ENCODE assay signal across 15 cellular contexts in genomic region chr17:58387834-58388233, GRCh38. TPM values are rescaled to one million over a fixed set of nuclear protein-coding genes. Genes with fewer than 3 reads are reported as not detected.
DNase-seq lines count a peak whose midpoint lies in the region; ATAC-seq, FAIRE-seq and TF ChIP-seq lines count a peak whose summit lies in the region.
"Had no signal": no experiment of that assay in that cellular context is flagged by ENCODE, and none has a peak within 500 bp of the region (broad histone marks: within the 10 kb centered on the region; RNA-seq: fewer than 3 reads in every experiment).

No MANE protein-coding gene starts in this region.

- H3K4me2 ChIP-seq in Loucy (ENCODE audit: low read depth, low read length, poor library complexity, severe bottlenecking) (peak overlapping the region; percentile 91), H1 (ENCODE audit: insufficient read depth in 1 of 2, low read depth in 2 of 2, low read length in 2 of 2) (peak overlapping the region in 1 of 2 experiments; percentile 57; a peak in 1 of 4 replicates)

- no peaks in the 10 kb centered on the region for H3K79me1 ChIP-seq in H1 (ENCODE audit: low read depth, low read length)

- H2BK5ac ChIP-seq in H1 (ENCODE audit: low read depth, low read length), result peak overlapping the region; percentile 2; the same call in 1 of the 2 replicates

- TF ChIP-seq CTCF in Loucy (conservative IDR thresholded peaks at IDR 0.05; ENCODE audit: low read length) (no peak), H1 (IDR thresholded peaks at IDR 0.05; ENCODE audit: control extremely low read depth in 1 of 3, insufficient read depth in 1 of 3, low read depth in 1 of 3, low read length in 3 of 3) (no peak), spleen (IDR thresholded peaks at IDR 0.05 in 8 of 11, conservative IDR thresholded peaks at IDR 0.05 in 3 of 11) (no peak)

- TF ChIP-seq POLR2A in H1 (IDR thresholded peaks at IDR 0.05; ENCODE audit: control extremely low read depth in 1 of 2, low read depth in 2 of 2, low read length in 2 of 2), result no peak
- TF ChIP-seq POLR2A in spleen (IDR thresholded peaks at IDR 0.05), result no peak

- no peak overlapping the region for H3K23ac ChIP-seq in H1 (ENCODE audit: insufficient read length)

- CTCF ChIA-PET in H1 (lab: Charles Lee; ENCODE audit: partially characterized antibody), result interaction anchor here (2.4 kb wide), 1 partner anchor 9 kb away, joined by 14 read pairs; no protein-coding TSS in a partner anchor

- H2BK120ac ChIP-seq in H1 (replicated peaks; ENCODE audit: low read depth, low read length), result no peak overlapping the region

- no peaks in the 10 kb centered on the region for H3K9me2 ChIP-seq in Loucy (replicated peaks; ENCODE audit: low read depth, low read length)

- peaks cover 85% of the 10 kb centered on the region for H3K79me2 ChIP-seq in Loucy (ENCODE audit: insufficient read depth, low read length)
- H3K79me2 ChIP-seq in H1 (ENCODE audit: control insufficient read depth in 1 of 2, insufficient read depth in 2 of 2, low read length in 2 of 2), result no peaks in the 10 kb centered on the region

- H4K8ac ChIP-seq in H1 (ENCODE audit: extremely low read depth, insufficient read depth, low read length), result no peak overlapping the region

- TF ChIP-seq RAD21 in H1 (IDR thresholded peaks at IDR 0.05 in 1 of 2, conservative IDR thresholded peaks at IDR 0.05 in 1 of 2; ENCODE audit: low read depth in 2 of 2, low read length in 2 of 2), result no peak

- H2BK15ac ChIP-seq in H1 (ENCODE audit: low read length), result no peak overlapping the region

- no peaks in the 10 kb centered on the region for H3K23me2 ChIP-seq in H1 (ENCODE audit: low read depth, low read length)

- no peak overlapping the region for H3K56ac ChIP-seq in H1 (replicated peaks; ENCODE audit: insufficient read length, low read depth, low read length)

- H3K4ac ChIP-seq in H1 (replicated peaks; ENCODE audit: insufficient read length, low read depth, low read length), result no peak overlapping the region

- H3K4me1 ChIP-seq in Loucy (ENCODE audit: insufficient read depth, low read length, poor library complexity, severe bottlenecking) (peaks cover 90% of the 10 kb centered on the region), H1 (replicated peaks in 1 of 4; ENCODE audit: control insufficient read depth in 3 of 4, insufficient read depth in 4 of 4, low read length in 3 of 4) (peaks cover 3 to 18% (median 6%) of the 10 kb centered on the region in 4 experiments; a peak in 5 of 7 replicates), spleen (peaks cover 0 to 15% (median under 1%) of the 10 kb centered on the region in 6 donors)

- H3K36me3 ChIP-seq in Loucy (ENCODE audit: insufficient read depth, low read length), result no peaks in the 10 kb centered on the region
- H3K36me3 ChIP-seq in H1 (ENCODE audit: control insufficient read depth in 2 of 4, insufficient read depth in 4 of 4, low read length in 3 of 4), result no peaks in the 10 kb centered on the region
- H3K36me3 ChIP-seq in spleen, result no peaks in the 10 kb centered on the region

- no peak overlapping the region for H2BK20ac ChIP-seq in H1 (ENCODE audit: low read length)

- H2AK5ac ChIP-seq in H1 (ENCODE audit: low read depth, low read length), result no peak overlapping the region

- H4K91ac ChIP-seq in H1 (replicated peaks; ENCODE audit: insufficient read length, low read length), result no peak overlapping the region

- H4K20me1 ChIP-seq in Loucy (ENCODE audit: insufficient read depth, low read length, poor library complexity, severe bottlenecking) (no peaks in the 10 kb centered on the region), H1 (replicated peaks in 1 of 2; ENCODE audit: control insufficient read depth in 1 of 2, insufficient read depth in 2 of 2, low read length in 2 of 2) (no peaks in the 10 kb centered on the region)

- H3K4me3 ChIP-seq in Loucy (ENCODE audit: low read length, poor library complexity, severe bottlenecking) (peak overlapping the region; percentile 69), H1 (ENCODE audit: extremely low read depth in 1 of 4, insufficient read depth in 2 of 4, low read depth in 3 of 4, low read length in 4 of 4) (no peak overlapping the region), spleen (no peak overlapping the region)

- H3K9ac ChIP-seq in Loucy (ENCODE audit: low read depth, low read length, poor library complexity, severe bottlenecking) (peak overlapping the region; percentile 76), H1 (replicated peaks in 1 of 4; ENCODE audit: extremely low read depth in 1 of 4, low read depth in 3 of 4, low read length in 3 of 4) (no peak overlapping the region)

- H3K9me3 ChIP-seq in Loucy (ENCODE audit: insufficient read depth, low read depth, low read length) (no peaks in the 10 kb centered on the region), H1 (ENCODE audit: insufficient read depth in 2 of 2, low read depth in 1 of 2, low read length in 1 of 2) (no peaks in the 10 kb centered on the region), spleen (no peaks in the 10 kb centered on the region)

- no peak overlapping the region; the same call in 1 of the 2 replicates for H2BK12ac ChIP-seq in H1 (ENCODE audit: low read depth, low read length)

- WGBS in H1 (ENCODE audit: extremely low coverage in 1 of 2, insufficient coverage in 1 of 2, insufficient read length in 1 of 2, insufficient replicate concordance in 2 of 2, low coverage in 1 of 2, low lambda C conversion rate in 2 of 2, missing lambda C conversion rate in 1 of 2), 2 experiments, result 95% methylated on average over 1 of the region's 1 CpG; no CpG with 5 or more reads in 1 of the 2 experiments
- 79 to 96% (median 85%) methylated on average over 1 of the region's 1 CpG for WGBS in spleen, 5 donors

- intact Hi-C loops in spleen (cut with DNase I; ENCODE audit: low total_unique reads), result no loop called here

- no peak for TF ChIP-seq EP300 in H1 (IDR thresholded peaks at IDR 0.05; ENCODE audit: borderline replicate concordance in 1 of 2, low read depth in 2 of 2, low read length in 2 of 2)

- H3K27me3 ChIP-seq in Loucy (ENCODE audit: insufficient read depth, low read length, poor library complexity, severe bottlenecking), result no peaks in the 10 kb centered on the region
- no peaks in the 10 kb centered on the region; a peak in 1 of 7 replicates for H3K27me3 ChIP-seq in H1 (replicated peaks in 1 of 4; ENCODE audit: control insufficient read depth in 3 of 4, extremely low read depth in 1 of 4, insufficient read depth in 3 of 4, low read length in 3 of 4)
- H3K27me3 ChIP-seq in spleen (replicated peaks in 1 of 7), result no peaks in the 10 kb centered on the region
- H3K27me3 ChIP-seq: foreskin keratinocyte had no signal

- ATAC-seq in GM18517 (IDR thresholded peaks at IDR 0.05; ENCODE audit: unreplicated experiment), result no peak
- no peak for ATAC-seq in HG03457 (IDR thresholded peaks at IDR 0.05; ENCODE audit: unreplicated experiment)
- ATAC-seq: foreskin keratinocyte had no signal

- H3K27ac ChIP-seq in H1 (ENCODE audit: low read depth, low read length) (no peak overlapping the region), spleen (no peak overlapping the region)
- H3K27ac ChIP-seq: foreskin keratinocyte, RWPE1 had no signal

- no peak overlapping the region for H3K14ac ChIP-seq in H1 (ENCODE audit: insufficient read length)

- DNase-seq in stimulated activated CD4-positive, alpha-beta T cell treated with anti-CD3 and anti-CD28 coated beads, Interleukin-1b, Interleukin-23, amount 100 ng/mL, for 48 hours, result peak; percentile 15
- no peak for DNase-seq in stimulated activated CD4-positive, alpha-beta T cell treated with anti-CD3 and anti-CD28 coated beads, Interleukin-15, amount 100 ng/mL, for 24 hours
- DNase-seq in H1 (ENCODE audit: low read depth in 1 of 2, low spot score in 2 of 2), result no peak
- DNase-seq in urothelium cell line (ENCODE audit: low spot score), result peak; percentile 32
- DNase-seq in spleen, result no peak
- DNase-seq: DMS79, foreskin keratinocyte, naive B cell had no signal

- H3K18ac ChIP-seq in H1 (ENCODE audit: extremely low read depth, low read length), result no peak overlapping the region

- peaks cover 18% of the 10 kb centered on the region for H3F3A ChIP-seq in Loucy (ENCODE audit: low read depth)

- H2AFZ ChIP-seq in Loucy (ENCODE audit: low read length), result no peak overlapping the region
- no peak overlapping the region for H2AFZ ChIP-seq in H1 (ENCODE audit: low read length)

- POLR2A ChIA-PET in H1 (lab: Charles Lee; ENCODE audit: partially characterized antibody), result no interaction called here

- FAIRE-seq in H1 (lab: Jason Lieb, UNC) (no peak), urothelium cell line (lab: Jason Lieb, UNC) (peak; percentile 61)
- FAIRE-seq: endothelial cell of umbilical vein had no signal

- no peak overlapping the region for H4K5ac ChIP-seq in H1 (ENCODE audit: insufficient read length, low read depth, low read length)

RNA-seq across cellular contexts. Expression of gene RNF43, which starts 29.5 kb away (rescaled TPM):
- total RNA-seq in H1 (2021; fragmentation: NEBNext Ultra II Directional; extraction: Animal tissue kit (Norgen Biotek cat#: 25700)), result 0.89 and 2.4 TPM in 2 replicates
- polyA plus RNA-seq in H1 (2011; rRNA removed) (1.5 and 2.3 TPM in 2 replicates), spleen (under 1 TPM; 0.38 to 0.63 (median 0.42) TPM)
- 1.0 TPM for polyA plus RNA-seq in H1 (2011; cell fraction: cytosol; rRNA removed)
- polyA plus RNA-seq in H1 (2011; cell fraction: nucleus; rRNA removed), result 2.4 TPM
- 0.93 to 1.1 TPM (median 1.0 TPM) in 4 replicates for polyA plus RNA-seq in H1 (2012, experiment 1 of 2)
- polyA plus RNA-seq in H1 (2012, experiment 2 of 2), result 0.37 TPM
- 1.2 TPM for polyA plus RNA-seq in H1 (2013, experiment 1 of 2)
- 2.0 TPM for polyA plus RNA-seq in H1 (2013, experiment 2 of 2)
- polyA minus RNA-seq in H1 (2011; rRNA and poly(A)+ RNA removed), result 1.4 and 2.0 TPM in 2 replicates
- 1.0 TPM for polyA minus RNA-seq in H1 (2011; cell fraction: cytosol; rRNA and poly(A)+ RNA removed)
- 1.9 TPM for polyA minus RNA-seq in H1 (2011; cell fraction: nucleus; rRNA and poly(A)+ RNA removed)
- total RNA-seq in spleen, result 1 to 10 TPM in 4 of 7 donors, under 1 TPM in 3; 0.40 to 1.8 (median 1.0) TPM
- total RNA-seq: endothelial cell of umbilical vein, subcutaneous adipose tissue had no signal
- polyA plus RNA-seq: BJ, endothelial cell of umbilical vein had no signal

RNA-seq across cellular contexts. Expression of gene SUPT4H1, which starts 35.8 kb away (rescaled TPM):
- total RNA-seq in H1 (2021; fragmentation: NEBNext Ultra II Directional; extraction: Animal tissue kit (Norgen Biotek cat#: 25700)), result 103 and 112 TPM in 2 replicates
- polyA plus RNA-seq in H1 (2011; rRNA removed) (115 and 143 TPM in 2 replicates), spleen (100 to 1,000 TPM in 2 of 3 donors, 10 to 100 TPM in 1; 77.0 to 106 (median 104) TPM)
- polyA plus RNA-seq in H1 (2011; cell fraction: cytosol; rRNA removed), result 144 TPM
- polyA plus RNA-seq in H1 (2011; cell fraction: nucleus; rRNA removed), result 67.4 TPM
- 166 to 180 TPM (median 170 TPM) in 4 replicates for polyA plus RNA-seq in H1 (2012, experiment 1 of 2)
- polyA plus RNA-seq in H1 (2012, experiment 2 of 2), result 181 TPM
- polyA plus RNA-seq in H1 (2013, experiment 1 of 2), result 66.5 TPM
- 66.6 TPM for polyA plus RNA-seq in H1 (2013, experiment 2 of 2)
- 73.5 and 87.0 TPM in 2 replicates for polyA minus RNA-seq in H1 (2011; rRNA and poly(A)+ RNA removed)
- 50.8 TPM for polyA minus RNA-seq in H1 (2011; cell fraction: cytosol; rRNA and poly(A)+ RNA removed)
- 33.5 TPM for polyA minus RNA-seq in H1 (2011; cell fraction: nucleus; rRNA and poly(A)+ RNA removed)
- total RNA-seq in spleen, result 10 to 100 TPM; 37.8 to 80.5 (median 64.0) TPM

RNA-seq across cellular contexts. Expression of gene TSPOAP1, which starts 59.2 kb away (rescaled TPM):
- total RNA-seq in H1 (2021; fragmentation: NEBNext Ultra II Directional; extraction: Animal tissue kit (Norgen Biotek cat#: 25700)), result 9.2 and 9.8 TPM in 2 replicates
- polyA plus RNA-seq in H1 (2011; rRNA removed) (7.6 and 9.8 TPM in 2 replicates), spleen (10 to 100 TPM; 11.5 to 26.5 (median 24.3) TPM)
- polyA plus RNA-seq in H1 (2011; cell fraction: cytosol; rRNA removed), result 13.8 TPM
- 69.7 TPM for polyA plus RNA-seq in H1 (2011; cell fraction: nucleus; rRNA removed)
- 14.7 to 18.9 TPM (median 15.9 TPM) in 4 replicates for polyA plus RNA-seq in H1 (2012, experiment 1 of 2)
- 6.2 TPM for polyA plus RNA-seq in H1 (2012, experiment 2 of 2)
- polyA plus RNA-seq in H1 (2013, experiment 1 of 2), result 4.8 TPM
- 4.1 TPM for polyA plus RNA-seq in H1 (2013, experiment 2 of 2)
- 2.9 and 6.6 TPM in 2 replicates for polyA minus RNA-seq in H1 (2011; rRNA and poly(A)+ RNA removed)
- polyA minus RNA-seq in H1 (2011; cell fraction: cytosol; rRNA and poly(A)+ RNA removed), result 5.8 TPM
- 8.9 TPM for polyA minus RNA-seq in H1 (2011; cell fraction: nucleus; rRNA and poly(A)+ RNA removed)
- total RNA-seq in spleen, result 10 to 100 TPM; 14.1 to 31.8 (median 18.5) TPM
- total RNA-seq: endothelial cell of umbilical vein had no signal
- polyA plus RNA-seq: endothelial cell of umbilical vein had no signal

Comparison
In these comparisons a context has a peak if more than half of its experiments do, and no peak if none do; other contexts are left out.
1. DNase-seq: peak in stimulated activated CD4-positive, alpha-beta T cell treated with anti-CD3 and anti-CD28 coated beads, Interleukin-1b, Interleukin-23, amount 100 ng/mL, for 48 hours (single experiment) and urothelium cell line (single experiment); none in stimulated activated CD4-positive, alpha-beta T cell treated with anti-CD3 and anti-CD28 coated beads, Interleukin-15, amount 100 ng/mL, for 24 hours (single experiment), H1 (0 of 2) and spleen (single experiment).